In genomic region chr7:6055499-6055912, GRCh38 we compare ENCODE assay signal across 2 cellular contexts.
A peak's percentile ranks its signal among the peaks of the same experiment; 100 is the strongest.
TF ChIP-seq lines count a peak whose summit lies in the region.
"Not testable (repeated sequence)": the region's sequence is repeated elsewhere in the genome, so short reads cannot be mapped to it uniquely, and the experiment has no call there.

No MANE protein-coding gene starts in this region.

TF ChIP-seq in HEK293, 187 proteins besides CTCF, POLR2A, EP300 and RAD21:
- TF ChIP-seq ZNF366 (tag by site-specific recombination; conservative IDR thresholded peaks at IDR 0.05) (0 out of 2 replicates have a peak, but pooled peaks have one; percentile 26), ZNF2 (tag by site-specific recombination; IDR thresholded peaks at IDR 0.05) (0 out of 2 replicates have a peak, but pooled peaks have one; percentile 30), SP7 (tag by site-specific recombination; IDR thresholded peaks at IDR 0.05) (0 out of 2 replicates have a peak, but pooled peaks have one; percentile 26), ZNF629 (tag by site-specific recombination; IDR thresholded peaks at IDR 0.05) (peak; percentile 61), ZNF558 (tag by site-specific recombination; IDR thresholded peaks at IDR 0.05) (0 out of 2 replicates have a peak, but pooled peaks have one; percentile 31), ZBTB17 (tag by site-specific recombination; IDR thresholded peaks at IDR 0.05) (peak; percentile 75)

TF ChIP-seq in HepG2, 621 proteins besides CTCF, POLR2A, EP300 and RAD21 (continues in another document):
- TF ChIP-seq CHD4 (IDR thresholded peaks at IDR 0.05; ENCODE audit: borderline replicate concordance, low read length) (peak; percentile 64; the same call in 1 of the 2 replicates), ARID5B (CRISPR knock-in tag; IDR thresholded peaks at IDR 0.05) (peak; percentile 53), ASH2L (IDR thresholded peaks at IDR 0.05; ENCODE audit: insufficient read length, low read depth, low read length) (peak; percentile 17), TBX3 (IDR thresholded peaks at IDR 0.05; ENCODE audit: borderline replicate concordance) (peak; percentile 73; the same call in 1 of the 2 replicates), ZNF33A (CRISPR knock-in tag; IDR thresholded peaks at IDR 0.05; ENCODE audit: borderline replicate concordance) (0 out of 2 replicates have a peak, but pooled peaks have one; percentile 80), TGIF2 (CRISPR knock-in tag; IDR thresholded peaks at IDR 0.05) (peak; percentile 62; the same call in 1 of the 2 replicates), JUN (CRISPR knock-in tag; IDR thresholded peaks at IDR 0.05) (peak; percentile 75), ZNF629 (CRISPR knock-in tag; conservative IDR thresholded peaks at IDR 0.05) (0 out of 2 replicates have a peak, but pooled peaks have one; percentile 26), ZMYM4 (CRISPR knock-in tag; IDR thresholded peaks at IDR 0.05) (peak; percentile 38; the same call in 1 of the 2 replicates), JUNB (CRISPR knock-in tag; IDR thresholded peaks at IDR 0.05; ENCODE audit: borderline replicate concordance) (peak; percentile 80), NR2F6 (CRISPR knock-in tag; IDR thresholded peaks at IDR 0.05) (peak; percentile 17; the same call in 1 of the 2 replicates), MYC (CRISPR knock-in tag; IDR thresholded peaks at IDR 0.05; ENCODE audit: borderline replicate concordance) (peak; percentile 28; the same call in 1 of the 2 replicates), FOXP1 (IDR thresholded peaks at IDR 0.05) (0 out of 2 replicates have a peak, but pooled peaks have one; percentile 38), FOXP1 (CRISPR knock-in tag; IDR thresholded peaks at IDR 0.05) (peak; percentile 47; the same call in 1 of the 2 replicates), ARID3A (IDR thresholded peaks at IDR 0.05; ENCODE audit: low read depth, low read length) (0 out of 2 replicates have a peak, but pooled peaks have one; percentile 17), CEBPG (CRISPR knock-in tag; IDR thresholded peaks at IDR 0.05) (peak; percentile 16; the same call in 1 of the 2 replicates), ZSCAN9 (CRISPR knock-in tag; IDR thresholded peaks at IDR 0.05; ENCODE audit: borderline replicate concordance) (0 out of 2 replicates have a peak, but pooled peaks have one; percentile 45), GMEB1 (CRISPR knock-in tag; IDR thresholded peaks at IDR 0.05; ENCODE audit: borderline replicate concordance) (peak; percentile 24; the same call in 1 of the 2 replicates), BCL6 (CRISPR knock-in tag; IDR thresholded peaks at IDR 0.05) (0 out of 2 replicates have a peak, but pooled peaks have one; percentile 15), HNF4A (CRISPR knock-in tag; IDR thresholded peaks at IDR 0.05) (peak; percentile 48), FOSL1 (CRISPR knock-in tag; IDR thresholded peaks at IDR 0.05; ENCODE audit: borderline replicate concordance) (peak; percentile 19; the same call in 1 of the 2 replicates), SAP130 (CRISPR knock-in tag; IDR thresholded peaks at IDR 0.05; ENCODE audit: low read depth) (peak; percentile 76), ADNP (CRISPR knock-in tag; IDR thresholded peaks at IDR 0.05) (peak; percentile 94), ATF4 (CRISPR knock-in tag; IDR thresholded peaks at IDR 0.05) (0 out of 4 replicates have a peak, but pooled peaks of 1 of the 2 experiments have one; percentile 24), ZMYM3 (CRISPR knock-in tag; IDR thresholded peaks at IDR 0.05) (peak; percentile 72)
- TF ChIP-seq, protein P1, sequence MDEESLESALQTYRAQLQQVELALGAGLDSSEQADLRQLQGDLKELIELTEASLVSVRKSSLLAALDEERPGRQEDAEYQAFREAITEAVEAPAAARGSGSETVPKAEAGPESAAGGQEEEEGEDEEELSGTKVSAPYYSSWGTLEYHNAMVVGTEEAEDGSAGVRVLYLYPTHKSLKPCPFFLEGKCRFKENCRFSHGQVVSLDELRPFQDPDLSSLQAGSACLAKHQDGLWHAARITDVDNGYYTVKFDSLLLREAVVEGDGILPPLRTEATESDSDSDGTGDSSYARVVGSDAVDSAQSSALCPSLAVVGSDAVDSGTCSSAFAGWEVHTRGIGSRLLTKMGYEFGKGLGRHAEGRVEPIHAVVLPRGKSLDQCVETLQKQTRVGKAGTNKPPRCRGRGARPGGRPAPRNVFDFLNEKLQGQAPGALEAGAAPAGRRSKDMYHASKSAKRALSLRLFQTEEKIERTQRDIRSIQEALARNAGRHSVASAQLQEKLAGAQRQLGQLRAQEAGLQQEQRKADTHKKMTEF (CRISPR knock-in tag; IDR thresholded peaks at IDR 0.05) = peak; percentile 51; the same call in 1 of the 2 replicates
- TF ChIP-seq, protein P2, sequence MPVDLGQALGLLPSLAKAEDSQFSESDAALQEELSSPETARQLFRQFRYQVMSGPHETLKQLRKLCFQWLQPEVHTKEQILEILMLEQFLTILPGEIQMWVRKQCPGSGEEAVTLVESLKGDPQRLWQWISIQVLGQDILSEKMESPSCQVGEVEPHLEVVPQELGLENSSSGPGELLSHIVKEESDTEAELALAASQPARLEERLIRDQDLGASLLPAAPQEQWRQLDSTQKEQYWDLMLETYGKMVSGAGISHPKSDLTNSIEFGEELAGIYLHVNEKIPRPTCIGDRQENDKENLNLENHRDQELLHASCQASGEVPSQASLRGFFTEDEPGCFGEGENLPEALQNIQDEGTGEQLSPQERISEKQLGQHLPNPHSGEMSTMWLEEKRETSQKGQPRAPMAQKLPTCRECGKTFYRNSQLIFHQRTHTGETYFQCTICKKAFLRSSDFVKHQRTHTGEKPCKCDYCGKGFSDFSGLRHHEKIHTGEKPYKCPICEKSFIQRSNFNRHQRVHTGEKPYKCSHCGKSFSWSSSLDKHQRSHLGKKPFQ (CRISPR knock-in tag; IDR thresholded peaks at IDR 0.05; ENCODE audit: insufficient replicate concordance) = peak; percentile 53
- TF ChIP-seq, protein P3, sequence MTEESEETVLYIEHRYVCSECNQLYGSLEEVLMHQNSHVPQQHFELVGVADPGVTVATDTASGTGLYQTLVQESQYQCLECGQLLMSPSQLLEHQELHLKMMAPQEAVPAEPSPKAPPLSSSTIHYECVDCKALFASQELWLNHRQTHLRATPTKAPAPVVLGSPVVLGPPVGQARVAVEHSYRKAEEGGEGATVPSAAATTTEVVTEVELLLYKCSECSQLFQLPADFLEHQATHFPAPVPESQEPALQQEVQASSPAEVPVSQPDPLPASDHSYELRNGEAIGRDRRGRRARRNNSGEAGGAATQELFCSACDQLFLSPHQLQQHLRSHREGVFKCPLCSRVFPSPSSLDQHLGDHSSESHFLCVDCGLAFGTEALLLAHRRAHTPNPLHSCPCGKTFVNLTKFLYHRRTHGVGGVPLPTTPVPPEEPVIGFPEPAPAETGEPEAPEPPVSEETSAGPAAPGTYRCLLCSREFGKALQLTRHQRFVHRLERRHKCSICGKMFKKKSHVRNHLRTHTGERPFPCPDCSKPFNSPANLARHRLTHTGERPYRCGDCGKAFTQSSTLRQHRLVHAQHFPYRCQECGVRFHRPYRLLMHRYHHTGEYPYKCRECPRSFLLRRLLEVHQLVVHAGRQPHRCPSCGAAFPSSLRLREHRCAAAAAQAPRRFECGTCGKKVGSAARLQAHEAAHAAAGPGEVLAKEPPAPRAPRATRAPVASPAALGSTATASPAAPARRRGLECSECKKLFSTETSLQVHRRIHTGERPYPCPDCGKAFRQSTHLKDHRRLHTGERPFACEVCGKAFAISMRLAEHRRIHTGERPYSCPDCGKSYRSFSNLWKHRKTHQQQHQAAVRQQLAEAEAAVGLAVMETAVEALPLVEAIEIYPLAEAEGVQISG (CRISPR knock-in tag; IDR thresholded peaks at IDR 0.05) = 0 out of 2 replicates have a peak, but pooled peaks have one; percentile 19
- TF ChIP-seq, protein P4, sequence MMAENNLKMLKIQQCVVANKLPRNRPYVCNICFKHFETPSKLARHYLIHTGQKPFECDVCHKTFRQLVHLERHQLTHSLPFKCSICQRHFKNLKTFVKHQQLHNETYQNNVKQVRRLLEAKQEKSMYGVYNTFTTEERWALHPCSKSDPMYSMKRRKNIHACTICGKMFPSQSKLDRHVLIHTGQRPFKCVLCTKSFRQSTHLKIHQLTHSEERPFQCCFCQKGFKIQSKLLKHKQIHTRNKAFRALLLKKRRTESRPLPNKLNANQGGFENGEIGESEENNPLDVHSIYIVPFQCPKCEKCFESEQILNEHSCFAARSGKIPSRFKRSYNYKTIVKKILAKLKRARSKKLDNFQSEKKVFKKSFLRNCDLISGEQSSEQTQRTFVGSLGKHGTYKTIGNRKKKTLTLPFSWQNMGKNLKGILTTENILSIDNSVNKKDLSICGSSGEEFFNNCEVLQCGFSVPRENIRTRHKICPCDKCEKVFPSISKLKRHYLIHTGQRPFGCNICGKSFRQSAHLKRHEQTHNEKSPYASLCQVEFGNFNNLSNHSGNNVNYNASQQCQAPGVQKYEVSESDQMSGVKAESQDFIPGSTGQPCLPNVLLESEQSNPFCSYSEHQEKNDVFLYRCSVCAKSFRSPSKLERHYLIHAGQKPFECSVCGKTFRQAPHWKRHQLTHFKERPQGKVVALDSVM (CRISPR knock-in tag; IDR thresholded peaks at IDR 0.05) = peak; percentile 31; the same call in 1 of the 2 replicates
- not testable (repeated sequence) for TF ChIP-seq NR2F6 (IDR thresholded peaks at IDR 0.05)
- TF ChIP-seq, protein P5, sequence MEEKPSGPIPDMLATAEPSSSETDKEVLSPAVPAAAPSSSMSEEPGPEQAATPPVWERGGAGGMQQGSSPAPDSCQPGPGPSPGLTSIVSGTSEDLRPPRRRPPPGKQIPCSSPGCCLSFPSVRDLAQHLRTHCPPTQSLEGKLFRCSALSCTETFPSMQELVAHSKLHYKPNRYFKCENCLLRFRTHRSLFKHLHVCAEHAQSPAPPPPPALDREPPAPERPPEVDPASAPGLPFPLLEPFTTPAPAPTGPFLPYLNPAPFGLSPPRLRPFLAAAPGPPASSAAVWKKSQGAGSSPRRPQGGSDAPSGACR (CRISPR knock-in tag; IDR thresholded peaks at IDR 0.05) = 0 out of 2 replicates have a peak, but pooled peaks have one; percentile 42
- TF ChIP-seq, protein P6, sequence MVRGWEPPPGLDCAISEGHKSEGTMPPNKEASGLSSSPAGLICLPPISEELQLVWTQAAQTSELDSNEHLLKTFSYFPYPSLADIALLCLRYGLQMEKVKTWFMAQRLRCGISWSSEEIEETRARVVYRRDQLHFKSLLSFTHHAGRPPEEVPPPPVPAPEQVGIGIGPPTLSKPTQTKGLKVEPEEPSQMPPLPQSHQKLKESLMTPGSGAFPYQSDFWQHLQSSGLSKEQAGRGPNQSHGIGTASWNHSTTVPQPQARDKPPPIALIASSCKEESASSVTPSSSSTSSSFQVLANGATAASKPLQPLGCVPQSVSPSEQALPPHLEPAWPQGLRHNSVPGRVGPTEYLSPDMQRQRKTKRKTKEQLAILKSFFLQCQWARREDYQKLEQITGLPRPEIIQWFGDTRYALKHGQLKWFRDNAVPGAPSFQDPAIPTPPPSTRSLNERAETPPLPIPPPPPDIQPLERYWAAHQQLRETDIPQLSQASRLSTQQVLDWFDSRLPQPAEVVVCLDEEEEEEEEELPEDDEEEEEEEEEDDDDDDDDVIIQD (CRISPR knock-in tag; IDR thresholded peaks at IDR 0.05; ENCODE audit: low read depth) = peak; percentile 67
